1 cellular context compared by ENCODE assay signal in the genomic region with DNA sequence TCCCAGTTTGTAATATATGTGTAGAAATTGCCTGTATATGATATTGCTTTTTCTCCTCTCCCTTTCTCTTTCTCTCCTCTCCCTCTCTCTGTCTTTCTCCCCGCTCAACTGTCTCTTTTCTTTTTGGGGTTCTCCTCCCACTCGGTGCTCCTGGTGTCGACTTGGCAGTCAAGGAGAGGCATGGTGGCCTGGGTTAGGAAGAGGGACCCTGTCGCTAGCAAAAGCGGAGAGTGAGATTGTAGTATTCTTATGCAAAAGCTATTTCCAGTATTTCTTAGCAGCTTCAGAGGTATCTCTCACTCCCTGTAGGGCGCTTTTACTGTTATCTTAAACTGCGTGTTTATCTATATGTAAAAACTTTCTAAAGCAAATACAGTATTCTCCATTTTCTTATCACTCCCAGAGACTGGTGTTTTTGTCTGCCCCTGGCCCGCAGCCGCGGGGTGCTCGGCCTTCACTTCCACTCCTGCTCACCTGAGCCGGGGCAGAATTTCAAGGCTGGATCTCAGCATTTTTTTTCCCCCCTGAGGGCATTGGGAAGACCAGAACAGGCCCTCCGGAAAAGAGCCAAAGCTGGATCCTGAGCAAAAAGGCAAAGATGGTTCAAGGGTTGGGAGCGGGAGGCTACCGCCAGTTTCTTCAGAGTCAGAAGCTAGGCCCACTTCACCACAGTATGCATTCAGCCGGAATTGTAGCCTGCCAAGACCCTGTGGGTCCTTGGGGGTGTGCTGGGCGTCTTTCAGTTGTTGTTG.
TF ChIP-seq lines count a peak whose summit lies in the region.

No MANE protein-coding gene starts in this region.

TF ChIP-seq in GM23338, 12 proteins besides CTCF, POLR2A, EP300 and RAD21 (continued from another document):
- peak; percentile 51 for TF ChIP-seq EZH2 (IDR thresholded peaks at IDR 0.05; ENCODE audit: low read depth, unreplicated experiment)
- TF ChIP-seq, protein P1, sequence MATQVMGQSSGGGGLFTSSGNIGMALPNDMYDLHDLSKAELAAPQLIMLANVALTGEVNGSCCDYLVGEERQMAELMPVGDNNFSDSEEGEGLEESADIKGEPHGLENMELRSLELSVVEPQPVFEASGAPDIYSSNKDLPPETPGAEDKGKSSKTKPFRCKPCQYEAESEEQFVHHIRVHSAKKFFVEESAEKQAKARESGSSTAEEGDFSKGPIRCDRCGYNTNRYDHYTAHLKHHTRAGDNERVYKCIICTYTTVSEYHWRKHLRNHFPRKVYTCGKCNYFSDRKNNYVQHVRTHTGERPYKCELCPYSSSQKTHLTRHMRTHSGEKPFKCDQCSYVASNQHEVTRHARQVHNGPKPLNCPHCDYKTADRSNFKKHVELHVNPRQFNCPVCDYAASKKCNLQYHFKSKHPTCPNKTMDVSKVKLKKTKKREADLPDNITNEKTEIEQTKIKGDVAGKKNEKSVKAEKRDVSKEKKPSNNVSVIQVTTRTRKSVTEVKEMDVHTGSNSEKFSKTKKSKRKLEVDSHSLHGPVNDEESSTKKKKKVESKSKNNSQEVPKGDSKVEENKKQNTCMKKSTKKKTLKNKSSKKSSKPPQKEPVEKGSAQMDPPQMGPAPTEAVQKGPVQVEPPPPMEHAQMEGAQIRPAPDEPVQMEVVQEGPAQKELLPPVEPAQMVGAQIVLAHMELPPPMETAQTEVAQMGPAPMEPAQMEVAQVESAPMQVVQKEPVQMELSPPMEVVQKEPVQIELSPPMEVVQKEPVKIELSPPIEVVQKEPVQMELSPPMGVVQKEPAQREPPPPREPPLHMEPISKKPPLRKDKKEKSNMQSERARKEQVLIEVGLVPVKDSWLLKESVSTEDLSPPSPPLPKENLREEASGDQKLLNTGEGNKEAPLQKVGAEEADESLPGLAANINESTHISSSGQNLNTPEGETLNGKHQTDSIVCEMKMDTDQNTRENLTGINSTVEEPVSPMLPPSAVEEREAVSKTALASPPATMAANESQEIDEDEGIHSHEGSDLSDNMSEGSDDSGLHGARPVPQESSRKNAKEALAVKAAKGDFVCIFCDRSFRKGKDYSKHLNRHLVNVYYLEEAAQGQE (IDR thresholded peaks at IDR 0.05; ENCODE audit: unreplicated experiment), result no peak
